ENCODE assay signal across 26 cellular contexts in genomic region chr14:78424311-78424710, GRCh38.
"Had no signal": no experiment of that assay in that cellular context is flagged by ENCODE, and none has a peak within 500 bp of the region (broad histone marks: within the 10 kb centered on the region; RNA-seq: fewer than 3 reads in every experiment).

No MANE protein-coding gene starts in this region.

- H3K4me3 ChIP-seq: coronary artery, dorsolateral prefrontal cortex, gastroesophageal sphincter, heart left ventricle, hepatocyte, left lung, lower lobe of right lung, mucosa of descending colon had no signal

- H3K4me1 ChIP-seq: foreskin keratinocyte, gastroesophageal sphincter, left lung, lower lobe of right lung had no signal

- H3K9me3 ChIP-seq: gastroesophageal sphincter, heart left ventricle, left lung, lower lobe of right lung, mucosa of descending colon had no signal

- DNase-seq: dermis blood vessel endothelial cell; dorsolateral prefrontal cortex; effector CD4-positive, alpha-beta T cell; effector memory CD4-positive, alpha-beta T cell; erythroblast; foreskin keratinocyte; heart left ventricle; hypothalamus; immature natural killer cell; islet precursor cell; kidney; kidney glomerular epithelial cell; left cardiac atrium; left lung; left ventricle myocardium superior; lower lobe of right lung; mesenchymal stem cell; mucosa of descending colon; naive B cell had no signal

- ATAC-seq: esophagus mucosa, foreskin keratinocyte, gastroesophageal sphincter, heart left ventricle, left cardiac atrium, left lung, left ventricle myocardium superior, lower lobe of right lung, mucosa of descending colon had no signal

- H3K27me3 ChIP-seq: dorsolateral prefrontal cortex, foreskin keratinocyte, heart left ventricle, hepatocyte, left lung had no signal

- H3K36me3 ChIP-seq: gastroesophageal sphincter, heart left ventricle, left lung, lower lobe of right lung had no signal

- H3K27ac ChIP-seq: coronary artery, dorsolateral prefrontal cortex, foreskin keratinocyte, gastroesophageal sphincter, heart left ventricle, hepatocyte, left lung, lower lobe of right lung had no signal

- FAIRE-seq: colon, endothelial cell of umbilical vein, frontal cortex, kidney had no signal
